Comparison of ENCODE assay signal across 8 cellular contexts in genomic region chr17:38693700-38694329, GRCh38. TPM values are rescaled to one million over a fixed set of nuclear protein-coding genes. Genes with fewer than 3 reads are reported as not detected.
DNase-seq lines count a peak whose midpoint lies in the region; ATAC-seq and TF ChIP-seq lines count a peak whose summit lies in the region.

No MANE protein-coding gene starts in this region.

- peaks cover 35% of the 10 kb centered on the region for H3K27me3 Mint-ChIP-seq in brain

- no peaks in the 10 kb centered on the region for H3K36me3 ChIP-seq in skeletal muscle tissue (ENCODE audit: control insufficient read depth in 3 of 3, insufficient read depth in 3 of 3, low read length in 3 of 3)

- H3K27ac Mint-ChIP-seq in brain = peak overlapping the region in 4 of 5 experiments; percentile 54 to 81 (median 70)

- H3K9ac ChIP-seq in skeletal muscle tissue (ENCODE audit: low read depth in 1 of 3, low read length in 3 of 3) = peak overlapping the region; percentile 10 to 78 (median 26)

- H3K27me3 ChIP-seq in skeletal muscle tissue (ENCODE audit: control insufficient read depth in 3 of 3, insufficient read depth in 3 of 3, low read length in 3 of 3) = no peaks in the 10 kb centered on the region

- no peaks in the 10 kb centered on the region for H3K36me3 Mint-ChIP-seq in brain

- no peaks in the 10 kb centered on the region for H3K9me3 ChIP-seq in skeletal muscle tissue (ENCODE audit: control insufficient read depth in 3 of 3, low read length in 3 of 3)

- peak overlapping the region; percentile 78 for H3K27ac ChIP-seq in skeletal muscle tissue (ENCODE audit: low read depth, low read length)

- peak overlapping the region in 2 of 5 experiments; percentile 22 to 28 for H3K4me3 Mint-ChIP-seq in brain

- peak overlapping the region in 1 of 3 donors; percentile 49 for H3K4me3 ChIP-seq in skeletal muscle tissue (ENCODE audit: low read length in 3 of 3)

- peaks cover 24% of the 10 kb centered on the region for H3K4me1 Mint-ChIP-seq in brain

- no peaks in the 10 kb centered on the region for H3K9me3 Mint-ChIP-seq in brain

- DNase-seq in GM04503 (ENCODE audit: low read depth) = peak; percentile 34
- DNase-seq in hypothalamus (lab: John Stamatoyannopoulos, UW) = peak in 30 of 51 donors; percentile 6 to 69 (median 34)
- no peak for DNase-seq in occipital lobe (lab: John Stamatoyannopoulos, UW)
- no peak for DNase-seq in kidney tubule cell (ENCODE audit: low spot score)
- DNase-seq in NCI-H345 treated with DMSO at 0.1 percent for 48 hours (lab: John Stamatoyannopoulos, UW; ENCODE audit: unreplicated experiment) = no peak

- no peak for ATAC-seq in GM21825 (IDR thresholded peaks at IDR 0.05; ENCODE audit: unreplicated experiment)

- TF ChIP-seq CTCF in brain (conservative IDR thresholded peaks at IDR 0.05) = no peak

- peaks cover 14 to 15% (median 14%) of the 10 kb centered on the region in 3 donors for H3K4me1 ChIP-seq in skeletal muscle tissue (ENCODE audit: control insufficient read depth in 3 of 3, insufficient read depth in 3 of 3, low read length in 3 of 3)

RNA-seq across cellular contexts. Expression of gene MLLT6, which starts 11.3 kb away (rescaled TPM):
- polyA plus RNA-seq in brain (ENCODE audit: insufficient read depth, low read depth, low replicate concordance) = 50.9 TPM
- total RNA-seq in skeletal muscle tissue = 16.2 TPM
- 18.4 TPM for total RNA-seq in occipital lobe

RNA-seq across cellular contexts. Expression of gene EPOP, which starts 19.1 kb away (rescaled TPM):
- polyA plus RNA-seq in brain (ENCODE audit: insufficient read depth, low read depth, low replicate concordance) = 8.8 TPM
- total RNA-seq in skeletal muscle tissue (0.52 TPM), occipital lobe (1.6 TPM)

RNA-seq across cellular contexts. Expression of gene CISD3, which starts 36.3 kb away (rescaled TPM):
- polyA plus RNA-seq in brain (ENCODE audit: insufficient read depth, low read depth, low replicate concordance) = 38.7 TPM
- total RNA-seq in skeletal muscle tissue (3.1 TPM), occipital lobe (2.3 TPM)

RNA-seq across cellular contexts. Expression of gene PCGF2, which starts 54.3 kb away (rescaled TPM):
- 88.3 TPM for polyA plus RNA-seq in brain (ENCODE audit: insufficient read depth, low read depth, low replicate concordance)
- total RNA-seq in skeletal muscle tissue (3.1 TPM), occipital lobe (4.8 TPM)

RNA-seq across cellular contexts. Expression of gene PSMB3, which starts 58.7 kb away (rescaled TPM):
- 278 TPM for polyA plus RNA-seq in brain (ENCODE audit: insufficient read depth, low read depth, low replicate concordance)
- total RNA-seq in skeletal muscle tissue (156 TPM), occipital lobe (138 TPM)

Comparison
In these comparisons a context has a peak if more than half of its experiments do, and no peak if none do; other contexts are left out.
1. DNase-seq: peak in GM04503 (single experiment) and hypothalamus (30 of 51); none in occipital lobe (single experiment), kidney tubule cell (single experiment) and NCI-H345 treated with DMSO at 0.1 percent for 48 hours (single experiment).